1 cellular context compared by ENCODE assay signal in genomic region chr1:20223659-20224058, GRCh38.
TF ChIP-seq lines count a peak whose summit lies in the region.

No MANE protein-coding gene starts in this region.

TF ChIP-seq in GM23338, 12 proteins besides CTCF, POLR2A, EP300 and RAD21 (continued from another document):
- TF ChIP-seq REST (IDR thresholded peaks at IDR 0.05; ENCODE audit: unreplicated experiment) = no peak
- TF ChIP-seq CREB1 (CRISPR knock-in tag; IDR thresholded peaks at IDR 0.05; ENCODE audit: low read depth) = no peak
- no peak for TF ChIP-seq NANOG (IDR thresholded peaks at IDR 0.05; ENCODE audit: borderline replicate concordance)
- TF ChIP-seq, protein P1, sequence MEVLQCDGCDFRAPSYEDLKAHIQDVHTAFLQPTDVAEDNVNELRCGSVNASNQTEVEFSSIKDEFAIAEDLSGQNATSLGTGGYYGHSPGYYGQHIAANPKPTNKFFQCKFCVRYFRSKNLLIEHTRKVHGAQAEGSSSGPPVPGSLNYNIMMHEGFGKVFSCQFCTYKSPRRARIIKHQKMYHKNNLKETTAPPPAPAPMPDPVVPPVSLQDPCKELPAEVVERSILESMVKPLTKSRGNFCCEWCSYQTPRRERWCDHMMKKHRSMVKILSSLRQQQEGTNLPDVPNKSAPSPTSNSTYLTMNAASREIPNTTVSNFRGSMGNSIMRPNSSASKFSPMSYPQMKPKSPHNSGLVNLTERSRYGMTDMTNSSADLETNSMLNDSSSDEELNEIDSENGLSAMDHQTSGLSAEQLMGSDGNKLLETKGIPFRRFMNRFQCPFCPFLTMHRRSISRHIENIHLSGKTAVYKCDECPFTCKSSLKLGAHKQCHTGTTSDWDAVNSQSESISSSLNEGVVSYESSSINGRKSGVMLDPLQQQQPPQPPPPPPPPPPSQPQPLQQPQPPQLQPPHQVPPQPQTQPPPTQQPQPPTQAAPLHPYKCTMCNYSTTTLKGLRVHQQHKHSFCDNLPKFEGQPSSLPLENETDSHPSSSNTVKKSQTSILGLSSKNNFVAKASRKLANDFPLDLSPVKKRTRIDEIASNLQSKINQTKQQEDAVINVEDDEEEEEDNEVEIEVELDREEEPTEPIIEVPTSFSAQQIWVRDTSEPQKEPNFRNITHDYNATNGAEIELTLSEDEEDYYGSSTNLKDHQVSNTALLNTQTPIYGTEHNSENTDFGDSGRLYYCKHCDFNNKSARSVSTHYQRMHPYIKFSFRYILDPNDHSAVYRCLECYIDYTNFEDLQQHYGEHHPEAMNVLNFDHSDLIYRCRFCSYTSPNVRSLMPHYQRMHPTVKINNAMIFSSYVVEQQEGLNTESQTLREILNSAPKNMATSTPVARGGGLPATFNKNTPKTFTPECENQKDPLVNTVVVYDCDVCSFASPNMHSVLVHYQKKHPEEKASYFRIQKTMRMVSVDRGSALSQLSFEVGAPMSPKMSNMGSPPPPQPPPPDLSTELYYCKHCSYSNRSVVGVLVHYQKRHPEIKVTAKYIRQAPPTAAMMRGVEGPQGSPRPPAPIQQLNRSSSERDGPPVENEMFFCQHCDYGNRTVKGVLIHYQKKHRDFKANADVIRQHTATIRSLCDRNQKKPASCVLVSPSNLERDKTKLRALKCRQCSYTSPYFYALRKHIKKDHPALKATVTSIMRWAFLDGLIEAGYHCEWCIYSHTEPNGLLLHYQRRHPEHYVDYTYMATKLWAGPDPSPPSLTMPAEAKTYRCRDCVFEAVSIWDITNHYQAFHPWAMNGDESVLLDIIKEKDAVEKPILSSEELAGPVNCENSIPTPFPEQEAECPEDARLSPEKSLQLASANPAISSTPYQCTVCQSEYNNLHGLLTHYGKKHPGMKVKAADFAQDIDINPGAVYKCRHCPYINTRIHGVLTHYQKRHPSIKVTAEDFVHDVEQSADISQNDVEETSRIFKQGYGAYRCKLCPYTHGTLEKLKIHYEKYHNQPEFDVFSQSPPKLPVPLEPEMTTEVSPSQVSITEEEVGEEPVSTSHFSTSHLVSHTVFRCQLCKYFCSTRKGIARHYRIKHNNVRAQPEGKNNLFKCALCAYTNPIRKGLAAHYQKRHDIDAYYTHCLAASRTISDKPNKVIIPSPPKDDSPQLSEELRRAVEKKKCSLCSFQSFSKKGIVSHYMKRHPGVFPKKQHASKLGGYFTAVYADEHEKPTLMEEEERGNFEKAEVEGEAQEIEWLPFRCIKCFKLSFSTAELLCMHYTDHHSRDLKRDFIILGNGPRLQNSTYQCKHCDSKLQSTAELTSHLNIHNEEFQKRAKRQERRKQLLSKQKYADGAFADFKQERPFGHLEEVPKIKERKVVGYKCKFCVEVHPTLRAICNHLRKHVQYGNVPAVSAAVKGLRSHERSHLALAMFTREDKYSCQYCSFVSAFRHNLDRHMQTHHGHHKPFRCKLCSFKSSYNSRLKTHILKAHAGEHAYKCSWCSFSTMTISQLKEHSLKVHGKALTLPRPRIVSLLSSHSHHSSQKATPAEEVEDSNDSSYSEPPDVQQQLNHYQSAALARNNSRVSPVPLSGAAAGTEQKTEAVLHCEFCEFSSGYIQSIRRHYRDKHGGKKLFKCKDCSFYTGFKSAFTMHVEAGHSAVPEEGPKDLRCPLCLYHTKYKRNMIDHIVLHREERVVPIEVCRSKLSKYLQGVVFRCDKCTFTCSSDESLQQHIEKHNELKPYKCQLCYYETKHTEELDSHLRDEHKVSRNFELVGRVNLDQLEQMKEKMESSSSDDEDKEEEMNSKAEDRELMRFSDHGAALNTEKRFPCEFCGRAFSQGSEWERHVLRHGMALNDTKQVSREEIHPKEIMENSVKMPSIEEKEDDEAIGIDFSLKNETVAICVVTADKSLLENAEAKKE (CRISPR knock-in tag; IDR thresholded peaks at IDR 0.05) = no peak
- no peak for TF ChIP-seq JUNB (IDR thresholded peaks at IDR 0.05; ENCODE audit: unreplicated experiment)
